8 cellular contexts compared by ENCODE assay signal in genomic region chr16:75105306-75106061, GRCh38. TPM values are rescaled to one million over a fixed set of nuclear protein-coding genes. Genes with fewer than 3 reads are reported as not detected.
DNase-seq lines count a peak whose midpoint lies in the region; ATAC-seq and TF ChIP-seq lines count a peak whose summit lies in the region.

No MANE protein-coding gene starts in this region.

- H3K79me2 ChIP-seq in OCI-LY7 (ENCODE audit: insufficient read depth, low read depth, low read length) = no peaks in the 10 kb centered on the region

- H3K9me2 ChIP-seq in OCI-LY7 (ENCODE audit: insufficient read depth, low read length) = no peaks in the 10 kb centered on the region

- H3K14ac ChIP-seq in neuronal stem cell (ENCODE audit: low read length) = peak overlapping the region; percentile 72

- H4K20me1 ChIP-seq in BLaER1 (peaks cover 67% of the 10 kb centered on the region), OCI-LY7 (ENCODE audit: insufficient read depth, low read length) (no peaks in the 10 kb centered on the region)

- no peak overlapping the region for H2BK12ac ChIP-seq in neuronal stem cell (ENCODE audit: low read length)

- TF ChIP-seq CTCF in OCI-LY7 (conservative IDR thresholded peaks at IDR 0.05; ENCODE audit: low read length) = no peak
- no peak for TF ChIP-seq CTCF in esophagus squamous epithelium (IDR thresholded peaks at IDR 0.05)

- no peak for TF ChIP-seq POLR2A in esophagus squamous epithelium (IDR thresholded peaks at IDR 0.05)

- peak overlapping the region; percentile 48 for H3K4me3 ChIP-seq in BLaER1
- no peak overlapping the region for H3K4me3 ChIP-seq in OCI-LY7 (ENCODE audit: low read depth, low read length, poor library complexity, severe bottlenecking)
- peak overlapping the region in 1 of 4 donors; percentile 13 for H3K4me3 ChIP-seq in esophagus squamous epithelium
- H3K4me3 ChIP-seq in neuronal stem cell (ENCODE audit: low read length in 2 of 2) = no peak overlapping the region

- H3K18ac ChIP-seq in neuronal stem cell (ENCODE audit: low read length) = peak overlapping the region; percentile 41

- no peak overlapping the region for H2BK5ac ChIP-seq in neuronal stem cell (ENCODE audit: low read length)

- BruUV-seq in OCI-LY7 (replicated peaks; lab: Mats Ljungman, UMichigan) = no TSS peak

- WGBS in esophagus squamous epithelium, 2 donors = 37 to 50% methylated on average over 4 to 6 of the region's 10 CpGs
- WGBS in neuronal stem cell (ENCODE audit: extremely low coverage in 2 of 2, insufficient read length in 2 of 2, insufficient replicate concordance in 1 of 2), 2 donors = no CpG with 5 or more reads among the region's 10 CpGs

- H3K36me3 ChIP-seq in BLaER1 = peaks cover 41% of the 10 kb centered on the region
- H3K36me3 ChIP-seq in OCI-LY7 (ENCODE audit: insufficient read depth, low read length) = no peaks in the 10 kb centered on the region
- peaks cover 0 to 27% (median 0%) of the 10 kb centered on the region in 3 donors for H3K36me3 ChIP-seq in esophagus squamous epithelium
- H3K36me3 ChIP-seq in neuronal stem cell (replicated peaks in 1 of 2; ENCODE audit: control insufficient read depth in 2 of 2, insufficient read depth in 2 of 2, low read length in 2 of 2) = peaks cover 1 to 41% of the 10 kb centered on the region in 2 donors

- H3K27ac ChIP-seq in BLaER1 (peak overlapping the region; percentile 89), OCI-LY7 (ENCODE audit: low read depth, low read length, poor library complexity, severe bottlenecking) (peak overlapping the region; percentile 37), esophagus squamous epithelium (peak overlapping the region; percentile 60 to 90 (median 86)), neuronal stem cell (replicated peaks; ENCODE audit: low read length) (no peak overlapping the region)

- H2BK15ac ChIP-seq in neuronal stem cell (ENCODE audit: low read length) = no peak overlapping the region

- H2BK120ac ChIP-seq in neuronal stem cell (ENCODE audit: low read depth, low read length) = no peak overlapping the region

- CTCF ChIA-PET in OCI-LY7 (lab: Charles Lee; ENCODE audit: unreplicated experiment) = interaction anchor here (0.6 to 1.5 kb wide), 2 partner anchors 8 to 31 kb away, joined by 3 to 5 read pairs; no protein-coding TSS in a partner anchor

- no peak overlapping the region for H4K8ac ChIP-seq in neuronal stem cell (ENCODE audit: low read depth, low read length)

- no peak for ATAC-seq in GM21381 (IDR thresholded peaks at IDR 0.05; ENCODE audit: unreplicated experiment)
- no peak for ATAC-seq in HG03135 (IDR thresholded peaks at IDR 0.05; ENCODE audit: unreplicated experiment)

- no peak overlapping the region for H3K23ac ChIP-seq in neuronal stem cell (ENCODE audit: low read depth, low read length, poor library complexity)

- DNase-seq in OCI-LY7 (ENCODE audit: low spot score) = peak; percentile 50
- no peak for DNase-seq in esophagus squamous epithelium (lab: John Stamatoyannopoulos, UW)
- no peak for DNase-seq in neuronal stem cell (ENCODE audit: low spot score)
- DNase-seq in GM03348 (ENCODE audit: low spot score) = no peak
- no peak for DNase-seq in NCI-H1694 treated with DMSO at 0.1 percent for 48 hours (lab: John Stamatoyannopoulos, UW)

- H3K9ac ChIP-seq in BLaER1 (peak overlapping the region; percentile 82), neuronal stem cell (ENCODE audit: low read depth, low read length, poor library complexity) (peak overlapping the region; percentile 63)

- no peak overlapping the region for H2AK5ac ChIP-seq in neuronal stem cell (ENCODE audit: low read depth, low read length)

- no peak overlapping the region for H3K4ac ChIP-seq in neuronal stem cell (ENCODE audit: low read length)

- intact Hi-C loops in OCI-LY7 (cut with micrococcal nuclease; ENCODE audit: unreplicated experiment) (no loop called here), esophagus squamous epithelium (cut with DNase I) (no loop called here)

- H3K4me2 ChIP-seq in BLaER1 (peak overlapping the region; percentile 90), OCI-LY7 (ENCODE audit: low read length) (peak overlapping the region; percentile 59), neuronal stem cell (ENCODE audit: insufficient read depth, low read length, poor library complexity, severe bottlenecking) (no peak overlapping the region)

- H3K9me3 ChIP-seq in BLaER1 (no peaks in the 10 kb centered on the region), OCI-LY7 (ENCODE audit: low read length) (no peaks in the 10 kb centered on the region), esophagus squamous epithelium (no peaks in the 10 kb centered on the region), neuronal stem cell (replicated peaks in 1 of 2; ENCODE audit: control insufficient read depth in 2 of 2, insufficient read depth in 1 of 2, low read depth in 1 of 2, low read length in 2 of 2) (peaks cover 0 to 3% of the 10 kb centered on the region in 2 donors)

- no peak overlapping the region for H4K91ac ChIP-seq in neuronal stem cell (ENCODE audit: low read depth, low read length, poor library complexity)

- H2AFZ ChIP-seq in OCI-LY7 (ENCODE audit: low read length) = no peak overlapping the region; the same call in 1 of the 2 replicates
- H2AFZ ChIP-seq in neuronal stem cell (ENCODE audit: low read length) = no peak overlapping the region

- H3K27me3 ChIP-seq in BLaER1 (no peaks in the 10 kb centered on the region), esophagus squamous epithelium (no peaks in the 10 kb centered on the region), neuronal stem cell (ENCODE audit: control insufficient read depth in 3 of 3, insufficient read depth in 3 of 3, low read depth in 1 of 3, low read length in 3 of 3) (no peaks in the 10 kb centered on the region)

- no peaks in the 10 kb centered on the region for H3K79me1 ChIP-seq in neuronal stem cell (ENCODE audit: low read depth, low read length)

- POLR2A ChIA-PET in OCI-LY7 (lab: Charles Lee) = interaction anchor here (0.5 to 1.5 kb wide), 7 partner anchors 10 to 592 kb away, joined by 3 to 5 read pairs (median 3); partner anchors contain the start of gene WDR59

- H3K4me1 ChIP-seq in BLaER1 (peaks cover 100% of the 10 kb centered on the region), OCI-LY7 (ENCODE audit: insufficient read depth, low read length, poor library complexity, severe bottlenecking) (peaks cover 57% of the 10 kb centered on the region), esophagus squamous epithelium (peaks cover 53 to 74% (median 61%) of the 10 kb centered on the region in 3 donors), neuronal stem cell (ENCODE audit: control insufficient read depth in 2 of 2, insufficient read depth in 1 of 2, low read depth in 1 of 2, low read length in 2 of 2) (peaks cover 7 to 15% of the 10 kb centered on the region in 2 donors)

RNA-seq across cellular contexts. Expression of gene LDHD, which starts 11.1 kb away (rescaled TPM):
- total RNA-seq in OCI-LY7 (2014; rRNA removed; shearing (Covaris generic)) = 0.09 and 0.67 TPM in 2 replicates
- total RNA-seq in OCI-LY7 (2022) (0.48 and 0.83 TPM in 2 replicates), esophagus squamous epithelium (10 to 100 TPM in 2 of 4 donors, 1 to 10 TPM in 2; 3.3 to 20.4 (median 10.4) TPM)
- polyA plus RNA-seq in neuronal stem cell (2013, experiment 1 of 2) = 0.66 TPM
- polyA plus RNA-seq in neuronal stem cell (2013, experiment 2 of 2) = 0.76 TPM

RNA-seq across cellular contexts. Expression of gene ZFP1, which starts 42.8 kb away (rescaled TPM):
- total RNA-seq in OCI-LY7 (2014; rRNA removed; shearing (Covaris generic)) = 17.3 and 25.0 TPM in 2 replicates
- total RNA-seq in OCI-LY7 (2022) (23.0 and 23.9 TPM in 2 replicates), esophagus squamous epithelium (1 to 10 TPM; 3.1 to 9.1 (median 5.7) TPM)
- polyA plus RNA-seq in neuronal stem cell (2013, experiment 1 of 2) = 14.4 TPM
- 14.3 TPM for polyA plus RNA-seq in neuronal stem cell (2013, experiment 2 of 2)
